Comparison of ENCODE assay signal across 17 cellular contexts in the genomic region with DNA sequence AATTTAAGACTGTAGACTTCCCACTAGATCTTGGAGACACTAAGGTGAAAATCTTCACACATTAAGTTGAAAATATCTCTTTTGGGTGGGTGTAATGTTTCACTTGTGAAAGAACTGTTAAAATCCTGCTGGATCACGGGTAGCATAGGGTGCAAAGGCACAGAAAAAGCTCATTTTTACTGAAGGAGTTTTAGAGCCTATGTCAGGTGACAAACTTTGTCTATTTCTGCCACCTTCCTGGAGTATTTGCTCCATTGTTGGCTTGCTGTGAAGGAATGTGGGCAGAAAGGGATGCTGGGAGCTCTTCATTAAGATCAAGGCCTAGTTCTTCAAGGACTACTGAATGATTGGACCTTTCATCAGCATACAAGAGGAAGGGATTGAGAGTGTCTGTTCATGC.
"Had no signal": no experiment of that assay in that cellular context is flagged by ENCODE, and none has a peak within 500 bp of the region (broad histone marks: within the 10 kb centered on the region; RNA-seq: fewer than 3 reads in every experiment).

No MANE protein-coding gene starts in this region.

- H3K27me3 ChIP-seq: colonic mucosa, suprapubic skin, upper lobe of left lung had no signal

- H3K9me3 Mint-ChIP-seq: activated T-helper 17 cell treated with anti-CD3 and anti-CD28 coated beads, Interleukin-2, amount 50 U/mL, for 72 hours; naive B cell had no signal

- H3K27me3 Mint-ChIP-seq: naive B cell had no signal

- H3K4me1 Mint-ChIP-seq: activated T-helper 17 cell treated with anti-CD3 and anti-CD28 coated beads, Interleukin-2, amount 50 U/mL, for 72 hours; naive B cell had no signal

- FAIRE-seq: small intestine, TTC549 had no signal

- H3K4me1 ChIP-seq: colonic mucosa, lower lobe of right lung, suprapubic skin, upper lobe of left lung had no signal

- H3K4me3 ChIP-seq: colonic mucosa, lower lobe of right lung, suprapubic skin, upper lobe of left lung had no signal

- H3K36me3 ChIP-seq: colonic mucosa, lower lobe of right lung, suprapubic skin, upper lobe of left lung had no signal

- H3K9me3 ChIP-seq: colonic mucosa, lower lobe of right lung, suprapubic skin, upper lobe of left lung had no signal

- DNase-seq: activated CD4-positive, CD25-positive, alpha-beta regulatory T cell treated with anti-CD3 and anti-CD28 coated beads, Interleukin-2, amount 50 U/mL, for 72 hours; activated naive CD4-positive, alpha-beta T cell treated with Interleukin-2 at 50 U/mL for 16 hours; colonic mucosa; foreskin fibroblast; left cardiac atrium; lower lobe of right lung; naive B cell; posterior cingulate gyrus; right cardiac atrium; small intestine; stimulated activated CD4-positive, alpha-beta T cell treated with anti-CD3 and anti-CD28 coated beads, Interleukin-4, amount 100 ng/mL, for 24 hours; stimulated activated naive CD4-positive, alpha-beta T cell; T-helper 17 cell; upper lobe of left lung had no signal

- H3K4me3 Mint-ChIP-seq: activated T-helper 17 cell treated with anti-CD3 and anti-CD28 coated beads, Interleukin-2, amount 50 U/mL, for 72 hours; naive B cell; T-helper 17 cell had no signal

- ATAC-seq: activated T-helper 17 cell treated with anti-CD3 and anti-CD28 coated beads, Interleukin-2, amount 50 U/mL, for 72 hours; left cardiac atrium; lower lobe of right lung; right cardiac atrium; T-helper 17 cell had no signal

- H3K27ac Mint-ChIP-seq: activated T-helper 17 cell treated with anti-CD3 and anti-CD28 coated beads, Interleukin-2, amount 50 U/mL, for 72 hours; naive B cell; T-helper 17 cell had no signal

- H3K27ac ChIP-seq: colonic mucosa, lower lobe of right lung, suprapubic skin, upper lobe of left lung had no signal
